1 cellular context compared by ENCODE assay signal in genomic region chr5:180116441-180117377, GRCh38.
TF ChIP-seq lines count a peak whose summit lies in the region.

No MANE protein-coding gene starts in this region.

TF ChIP-seq in HepG2, 621 proteins besides CTCF, POLR2A, EP300 and RAD21 (continued from another document):
- no peak for TF ChIP-seq SAFB2 (CRISPR knock-in tag; IDR thresholded peaks at IDR 0.05; ENCODE audit: borderline replicate concordance, low read depth)
- TF ChIP-seq ZNF773 (CRISPR knock-in tag; IDR thresholded peaks at IDR 0.05; ENCODE audit: borderline replicate concordance) = no peak
- TF ChIP-seq CHD2 (IDR thresholded peaks at IDR 0.05; ENCODE audit: low read depth, low read length) = no peak
- TF ChIP-seq PRPF4 (IDR thresholded peaks at IDR 0.05; ENCODE audit: low read depth, low read length, poor library complexity, severe bottlenecking) = no peak
- no peak for TF ChIP-seq ZNF280B (CRISPR knock-in tag; IDR thresholded peaks at IDR 0.05; ENCODE audit: borderline replicate concordance)
- no peak for TF ChIP-seq ZNF274 (CRISPR knock-in tag; IDR thresholded peaks at IDR 0.05)
- TF ChIP-seq JDP2 (CRISPR knock-in tag; IDR thresholded peaks at IDR 0.05; ENCODE audit: borderline replicate concordance) = no peak
- no peak for TF ChIP-seq AHR (CRISPR knock-in tag; IDR thresholded peaks at IDR 0.05)
- TF ChIP-seq ZNF143 (CRISPR knock-in tag; IDR thresholded peaks at IDR 0.05) = no peak
- TF ChIP-seq GTF3A (CRISPR knock-in tag; conservative IDR thresholded peaks at IDR 0.05) = no peak
